ENCODE assay signal across 8 cellular contexts in the genomic region with DNA sequence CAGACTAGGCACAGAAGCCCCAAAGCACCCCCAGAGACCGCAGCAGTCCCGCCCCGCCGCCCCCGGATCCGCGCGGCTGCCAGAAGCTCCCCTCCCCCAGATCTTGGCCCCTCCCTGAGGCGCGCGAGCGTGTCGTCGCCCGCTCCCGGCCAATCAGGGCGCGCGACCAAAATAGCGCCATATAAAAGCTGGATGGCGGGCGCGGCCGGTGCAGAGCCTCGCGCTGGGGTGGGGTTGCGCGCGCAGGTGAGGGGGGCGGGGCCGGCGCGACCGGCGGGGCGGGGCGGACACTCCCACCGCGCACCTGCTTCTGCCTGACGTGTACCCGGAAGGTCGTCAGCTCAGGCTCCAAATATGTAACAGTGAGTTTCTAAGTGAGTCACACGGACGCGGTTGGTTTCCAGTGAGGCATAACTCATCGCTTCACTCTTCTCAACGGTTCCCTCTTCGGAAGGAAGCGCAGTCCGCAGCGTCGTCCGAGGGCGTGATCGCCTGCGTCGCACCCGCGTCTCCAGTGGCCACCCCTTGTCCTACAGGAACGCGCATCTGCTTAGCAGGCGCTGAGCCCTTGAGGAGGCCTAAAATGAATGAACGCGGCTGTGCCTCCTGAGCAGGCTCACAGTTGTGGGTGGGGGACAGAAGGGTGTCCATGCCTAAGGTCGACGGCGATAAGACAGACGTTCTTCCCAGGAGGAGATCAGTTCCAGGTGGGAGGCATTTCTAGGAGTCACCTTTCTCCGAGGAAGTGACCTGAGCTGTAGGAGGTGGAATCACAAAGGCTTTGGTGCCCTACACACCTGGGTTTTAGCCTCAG. TPM values are rescaled to one million over a fixed set of nuclear protein-coding genes. Genes with fewer than 3 reads are reported as not detected.
A peak's percentile ranks its signal among the peaks of the same experiment; 100 is the strongest.
DNase-seq lines count a peak whose midpoint lies in the region; ATAC-seq and TF ChIP-seq lines count a peak whose summit lies in the region.

No MANE protein-coding gene starts in this region.

- peak; percentile 81 for TF ChIP-seq POLR2A in GM19193 (IDR thresholded peaks at IDR 0.05; ENCODE audit: extremely low read depth, insufficient read depth, insufficient read length)

- H3K4me3 ChIP-seq in coronary artery: peak overlapping the region; percentile 66

- peak overlapping the region; percentile 63 to 76 for H3K27ac ChIP-seq in coronary artery

- TF ChIP-seq CTCF in coronary artery (IDR thresholded peaks at IDR 0.05): no peak

- peak; percentile 94 for ATAC-seq in HG03354 (IDR thresholded peaks at IDR 0.05; ENCODE audit: poor library complexity, severe bottlenecking, unreplicated experiment)
- ATAC-seq in left lobe of liver: peak; percentile 92

- DNase-seq in C1 segment of cervical spinal cord (lab: John Stamatoyannopoulos, UW) (peak in 13 of 14 donors; percentile 9 to 73 (median 40)), NCI-H446 (lab: John Stamatoyannopoulos, UW) (peak; percentile 94 to 95), coronary artery (ENCODE audit: low spot score) (peak; percentile 86), left lobe of liver (ENCODE audit: low spot score) (peak; percentile 90)
- DNase-seq in activated CD4-positive, alpha-beta T cell treated with anti-CD3 and anti-CD28 coated beads for 48 hours: peak; percentile 97
- peak; percentile 92 to 95 for DNase-seq in stimulated activated CD4-positive, alpha-beta T cell treated with anti-CD3 and anti-CD28 coated beads, Interleukin-2, amount 100 ng/mL, for 48 hours

RNA-seq across cellular contexts. Expression of gene EZR, which starts 50.6 kb away (rescaled TPM):
- total RNA-seq in left lobe of liver: 57.0 TPM

Comparison
In these comparisons a context has a peak if more than half of its experiments do, and no peak if none do; other contexts are left out.
1. Peak in every context shown above with its lines: DNase-seq, ATAC-seq, H3K4me3 ChIP-seq and H3K27ac ChIP-seq.
2. DNase-seq: peak in every context shown above with its lines; median percentile 97 in activated CD4-positive, alpha-beta T cell treated with anti-CD3 and anti-CD28 coated beads for 48 hours; 94 in NCI-H446; 94 in stimulated activated CD4-positive, alpha-beta T cell treated with anti-CD3 and anti-CD28 coated beads, Interleukin-2, amount 100 ng/mL, for 48 hours; 90 in left lobe of liver; 86 in coronary artery; 40 in C1 segment of cervical spinal cord.